20 cellular contexts compared by ENCODE assay signal in genomic region chr10:88455831-88456230, GRCh38.
DNase-seq lines count a peak whose midpoint lies in the region; ATAC-seq, FAIRE-seq and TF ChIP-seq lines count a peak whose summit lies in the region.
"Had no signal": no experiment of that assay in that cellular context is flagged by ENCODE, and none has a peak within 500 bp of the region (broad histone marks: within the 10 kb centered on the region; RNA-seq: fewer than 3 reads in every experiment).

No MANE protein-coding gene starts in this region.

- no peaks in the 10 kb centered on the region for H3K79me2 ChIP-seq in endothelial cell of umbilical vein (ENCODE audit: control insufficient read depth, insufficient read depth, low read length)

- no peaks in the 10 kb centered on the region for H3K9me3 ChIP-seq in right atrium auricular region
- H3K9me3 ChIP-seq in endothelial cell of umbilical vein (replicated peaks; ENCODE audit: control insufficient read depth, insufficient read depth, low read length): no peaks in the 10 kb centered on the region
- H3K9me3 ChIP-seq in vagina: no peaks in the 10 kb centered on the region
- H3K9me3 ChIP-seq: MG63 had no signal

- FAIRE-seq in endothelial cell of umbilical vein (lab: Jason Lieb, UNC): peak; percentile 26
- FAIRE-seq: K562 had no signal

- TF ChIP-seq POLR2A in endothelial cell of umbilical vein (IDR thresholded peaks at IDR 0.05; ENCODE audit: low read depth, low read length) (no peak), vagina (IDR thresholded peaks at IDR 0.05) (no peak)

- H3K4me3 Mint-ChIP-seq in T-helper 2 cell treated with Interferon-gamma antibody and Interleukin-4, amounts not matched to agents 5 μg/mL and 100 μg/mL, for 36 hours: no peak overlapping the region
- H3K4me3 Mint-ChIP-seq: CD14-positive monocyte had no signal

- H4K20me1 ChIP-seq in endothelial cell of umbilical vein (replicated peaks; ENCODE audit: control insufficient read depth, extremely low read depth, insufficient read depth, low read length): no peaks in the 10 kb centered on the region

- no peak overlapping the region for H2AFZ ChIP-seq in endothelial cell of umbilical vein (ENCODE audit: low read depth, low read length)

- peak; percentile 55 for ATAC-seq in Right ventricle myocardium inferior
- ATAC-seq in GM21528 (IDR thresholded peaks at IDR 0.05; ENCODE audit: low FRiP score, unreplicated experiment): no peak
- no peak for ATAC-seq in HG03139 (IDR thresholded peaks at IDR 0.05; ENCODE audit: unreplicated experiment)
- ATAC-seq: K562 had no signal

- POLR2A ChIA-PET in endothelial cell of umbilical vein (lab: Charles Lee): no interaction called here

- no peak overlapping the region for H3K9ac ChIP-seq in endothelial cell of umbilical vein (replicated peaks; ENCODE audit: extremely low read depth, insufficient read depth, low read length)

- intact Hi-C loops in Right ventricle myocardium inferior (cut with DNase I) (no loop called here), endothelial cell of umbilical vein (cut with micrococcal nuclease) (no loop called here), vagina (cut with DNase I) (no loop called here)

- H3K4me3 ChIP-seq in right atrium auricular region (no peak overlapping the region), endothelial cell of umbilical vein (replicated peaks in 1 of 3; ENCODE audit: insufficient read depth in 1 of 3, low read depth in 1 of 3, low read length in 3 of 3) (no peak overlapping the region), fibroblast of villous mesenchyme (ENCODE audit: low read depth, low read length) (no peak overlapping the region), vagina (no peak overlapping the region)
- H3K4me3 ChIP-seq: K562, MG63 had no signal

- DNase-seq in Right ventricle myocardium inferior (ENCODE audit: missing footprints): no peak
- DNase-seq in right atrium auricular region (ENCODE audit: low spot score): no peak
- no peak for DNase-seq in endothelial cell of umbilical vein (ENCODE audit: low read depth, low spot score)
- peak; percentile 74 for DNase-seq in fibroblast of villous mesenchyme (ENCODE audit: low read depth)
- DNase-seq in vagina (ENCODE audit: extremely low spot score in 2 of 2): no peak
- no peak for DNase-seq in T-helper 2 cell treated with Interferon-gamma antibody and Interleukin-4, amounts not matched to agents 5 μg/mL and 100 μg/mL, for 36 hours (ENCODE audit: low spot score)
- DNase-seq: 8988T, EL, GF-D8, H7, MG63, NCI-H1417 treated with DMSO at 0.1 percent for 48 hours, NCI-H187, NCI-H446 treated with DMSO at 0.1 percent for 48 hours, NCI-H526 treated with DMSO at 0.1 percent for 48 hours, OCI-M1 had no signal

- no peak overlapping the region for H3K4me2 ChIP-seq in endothelial cell of umbilical vein (ENCODE audit: insufficient read depth, low read length)

- H3K27me3 Mint-ChIP-seq in T-helper 2 cell treated with Interferon-gamma antibody and Interleukin-4, amounts not matched to agents 5 μg/mL and 100 μg/mL, for 36 hours (ENCODE audit: low read depth): peaks cover 21% of the 10 kb centered on the region

- H3K9me3 Mint-ChIP-seq in T-helper 2 cell treated with Interferon-gamma antibody and Interleukin-4, amounts not matched to agents 5 μg/mL and 100 μg/mL, for 36 hours: peaks cover 4% of the 10 kb centered on the region

- no peak overlapping the region for H3K27ac Mint-ChIP-seq in T-helper 2 cell treated with Interferon-gamma antibody and Interleukin-4, amounts not matched to agents 5 μg/mL and 100 μg/mL, for 36 hours
- H3K27ac Mint-ChIP-seq: CD14-positive monocyte had no signal

- no peaks in the 10 kb centered on the region for H3K27me3 ChIP-seq in right atrium auricular region
- no peaks in the 10 kb centered on the region for H3K27me3 ChIP-seq in endothelial cell of umbilical vein (ENCODE audit: control insufficient read depth in 2 of 2, insufficient read depth in 2 of 2, low read length in 2 of 2)
- no peaks in the 10 kb centered on the region for H3K27me3 ChIP-seq in vagina
- H3K27me3 ChIP-seq: MG63 had no signal

- H3K4me1 Mint-ChIP-seq in T-helper 2 cell treated with Interferon-gamma antibody and Interleukin-4, amounts not matched to agents 5 μg/mL and 100 μg/mL, for 36 hours (ENCODE audit: low read depth): peaks cover 6% of the 10 kb centered on the region

- TF ChIP-seq CTCF in right atrium auricular region (IDR thresholded peaks at IDR 0.05) (no peak), endothelial cell of umbilical vein (IDR thresholded peaks at IDR 0.05; ENCODE audit: extremely low read depth in 1 of 2, insufficient read depth in 1 of 2, low read depth in 1 of 2, low read length in 2 of 2) (no peak), fibroblast of villous mesenchyme (IDR thresholded peaks at IDR 0.05; ENCODE audit: insufficient read depth, low read depth, low read length) (no peak), vagina (IDR thresholded peaks at IDR 0.05) (no peak)

- H3K4me1 ChIP-seq in right atrium auricular region (no peaks in the 10 kb centered on the region), endothelial cell of umbilical vein (ENCODE audit: control insufficient read depth, extremely low read depth, insufficient read depth, low read length) (no peaks in the 10 kb centered on the region), vagina (peaks cover 20% of the 10 kb centered on the region)

- peak overlapping the region in 1 of 2 donors; percentile 11 for H3K27ac ChIP-seq in right atrium auricular region
- no peak overlapping the region for H3K27ac ChIP-seq in endothelial cell of umbilical vein (ENCODE audit: insufficient read depth, low read depth, low read length)
- peak overlapping the region; percentile 55 for H3K27ac ChIP-seq in vagina

- CTCF ChIA-PET in endothelial cell of umbilical vein (lab: Charles Lee): no interaction called here

- H3K36me3 ChIP-seq in right atrium auricular region: no peaks in the 10 kb centered on the region
- no peaks in the 10 kb centered on the region for H3K36me3 ChIP-seq in endothelial cell of umbilical vein (ENCODE audit: control insufficient read depth in 2 of 2, extremely low read depth in 1 of 2, insufficient read depth in 2 of 2, low read length in 2 of 2)
- no peaks in the 10 kb centered on the region for H3K36me3 ChIP-seq in vagina
- H3K36me3 ChIP-seq: MG63 had no signal

- no TSS peak for BruUV-seq in endothelial cell of umbilical vein (replicated peaks; lab: Mats Ljungman, UMichigan)

- no peaks in the 10 kb centered on the region for H3K9me1 ChIP-seq in endothelial cell of umbilical vein (replicated peaks; ENCODE audit: control insufficient read depth, extremely low read depth, insufficient read depth, low read length)

- no peaks in the 10 kb centered on the region for H3K36me3 Mint-ChIP-seq in T-helper 2 cell treated with Interferon-gamma antibody and Interleukin-4, amounts not matched to agents 5 μg/mL and 100 μg/mL, for 36 hours (ENCODE audit: low read depth)
- H3K36me3 Mint-ChIP-seq: CD14-positive monocyte had no signal

- dilution Hi-C loops in endothelial cell of umbilical vein (cut with MboI; ENCODE audit: extremely low pct_ligation_motif_present, low sequenced_read_pairs): no loop called here

TF ChIP-seq in endothelial cell of umbilical vein, 7 proteins besides CTCF, POLR2A, EP300 and RAD21:
- TF ChIP-seq FOS (IDR thresholded peaks at IDR 0.05; ENCODE audit: borderline replicate concordance, insufficient read depth, low read length) (no peak), GATA2 (IDR thresholded peaks at IDR 0.05; ENCODE audit: insufficient read depth, insufficient read length, low read depth, low read length) (no peak), MAX (IDR thresholded peaks at IDR 0.05; ENCODE audit: insufficient read depth, insufficient read length) (no peak)
TF ChIP-seq in endothelial cell of umbilical vein: peak in this region for 0.
